17 cellular contexts compared by ENCODE assay signal in the genomic region with DNA sequence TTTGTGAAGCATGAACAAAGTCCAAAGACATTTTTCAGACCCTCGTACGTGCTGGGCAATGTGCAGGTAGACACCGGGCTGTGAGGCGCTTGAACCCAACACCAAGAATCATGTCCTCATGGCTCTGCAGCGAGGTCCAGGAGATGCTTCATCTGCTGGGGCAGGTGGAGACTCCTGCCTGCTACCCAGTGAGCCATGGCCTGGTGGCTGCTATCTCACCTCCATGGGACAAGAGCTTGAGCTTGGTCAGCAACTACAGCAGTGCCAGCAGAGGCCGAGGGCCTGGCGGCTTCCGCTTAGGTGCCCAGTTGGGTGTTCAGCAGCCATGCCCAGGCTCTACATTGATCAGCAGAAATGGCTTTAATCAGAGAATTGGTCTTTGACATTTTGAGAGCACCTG.
"Had no signal": no experiment of that assay in that cellular context is flagged by ENCODE, and none has a peak within 500 bp of the region (broad histone marks: within the 10 kb centered on the region; RNA-seq: fewer than 3 reads in every experiment).

No MANE protein-coding gene starts in this region.

- H3K27ac ChIP-seq: dorsolateral prefrontal cortex, heart left ventricle, pancreas, SJSA1, suprapubic skin, upper lobe of left lung had no signal

- H3K27me3 Mint-ChIP-seq: activated B cell treated with CpG ODN at 0.5 μM for 24 hours had no signal

- H3K4me1 ChIP-seq: pancreas, SJSA1, suprapubic skin had no signal

- DNase-seq: activated B cell treated with CpG ODN at 0.5 μM for 24 hours; activated CD4-positive, alpha-beta T cell treated with anti-CD3 and anti-CD28 coated beads, Interleukin-2, amount 50 U/mL, for 1 hour; activated naive CD4-positive, alpha-beta T cell treated with anti-CD3 and anti-CD28 coated beads for 36 hours; activated T-cell treated with anti-CD3 and anti-CD28 coated beads, Interleukin-2, amount 50 U/mL, for 72 hours; endodermal cell; immature natural killer cell; stimulated activated CD4-positive, alpha-beta T cell treated with anti-CD3 and anti-CD28 coated beads, Interleukin-4, amount 100 ng/mL, for 24 hours; stimulated activated naive CD8-positive, alpha-beta T cell treated with anti-CD3 and anti-CD28 coated beads, Interleukin-15, Interleukin-2, amounts not matched to agents 100 U/mL and 50 U/mL, for 24 hours; T-helper 2 cell had no signal

- H3K9me3 Mint-ChIP-seq: activated B cell treated with CpG ODN at 0.5 μM for 24 hours; activated naive CD4-positive, alpha-beta T cell treated with anti-CD3 and anti-CD28 coated beads for 36 hours; activated T-cell treated with anti-CD3 and anti-CD28 coated beads, Interleukin-2, amount 50 U/mL, for 72 hours; endodermal cell; immature natural killer cell; neural crest cell had no signal

- H3K4me3 Mint-ChIP-seq: activated B cell treated with CpG ODN at 0.5 μM for 24 hours; activated naive CD4-positive, alpha-beta T cell treated with anti-CD3 and anti-CD28 coated beads for 36 hours; activated T-cell treated with anti-CD3 and anti-CD28 coated beads, Interleukin-2, amount 50 U/mL, for 72 hours; endodermal cell; immature natural killer cell; neural crest cell had no signal

- H3K36me3 ChIP-seq: heart left ventricle, pancreas, SJSA1, suprapubic skin, upper lobe of left lung had no signal

- H3K9me3 ChIP-seq: heart left ventricle, pancreas, SJSA1, suprapubic skin, upper lobe of left lung had no signal

- H3K27ac Mint-ChIP-seq: activated B cell treated with CpG ODN at 0.5 μM for 24 hours; activated naive CD4-positive, alpha-beta T cell treated with anti-CD3 and anti-CD28 coated beads for 36 hours; activated T-cell treated with anti-CD3 and anti-CD28 coated beads, Interleukin-2, amount 50 U/mL, for 72 hours; endodermal cell; immature natural killer cell had no signal

- H3K4me3 ChIP-seq: dorsolateral prefrontal cortex, heart left ventricle, lung, pancreas, SJSA1, suprapubic skin, upper lobe of left lung had no signal

- H3K4me1 Mint-ChIP-seq: activated B cell treated with CpG ODN at 0.5 μM for 24 hours, immature natural killer cell had no signal

- H3K27me3 ChIP-seq: dorsolateral prefrontal cortex, heart left ventricle, pancreas, SJSA1, suprapubic skin, upper lobe of left lung had no signal

- ATAC-seq: activated T-cell treated with anti-CD3 and anti-CD28 coated beads, Interleukin-2, amount 50 U/mL, for 72 hours; heart left ventricle; pancreas; stimulated activated naive CD8-positive, alpha-beta T cell treated with anti-CD3 and anti-CD28 coated beads, Interleukin-15, Interleukin-2, amounts not matched to agents 100 U/mL and 50 U/mL, for 24 hours had no signal

- H3K36me3 Mint-ChIP-seq: immature natural killer cell had no signal
